10 cellular contexts compared by ENCODE assay signal in the genomic region with DNA sequence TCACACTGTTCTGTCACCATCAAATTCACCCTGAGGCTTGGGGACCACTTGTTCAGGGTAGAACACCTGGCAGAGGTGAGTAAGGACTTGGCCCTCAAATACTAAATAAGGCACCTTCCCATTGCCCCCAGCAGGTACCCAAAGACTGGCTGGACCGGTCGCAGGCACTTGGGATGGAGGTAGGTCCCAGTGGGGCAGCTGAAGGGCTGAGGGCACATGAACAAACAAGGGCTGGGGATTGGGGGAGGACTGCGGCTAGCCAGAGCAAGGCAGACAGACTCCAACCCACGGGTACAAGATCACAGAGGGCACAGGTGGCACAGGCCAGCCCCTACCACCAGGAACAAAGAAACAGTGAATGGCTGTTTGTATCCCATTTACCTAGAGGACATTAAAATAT. TPM values are rescaled to one million over a fixed set of nuclear protein-coding genes. Genes with fewer than 3 reads are reported as not detected.
DNase-seq lines count a peak whose midpoint lies in the region; ATAC-seq and TF ChIP-seq lines count a peak whose summit lies in the region.
"Had no signal": no experiment of that assay in that cellular context is flagged by ENCODE, and none has a peak within 500 bp of the region (broad histone marks: within the 10 kb centered on the region; RNA-seq: fewer than 3 reads in every experiment).

No MANE protein-coding gene starts in this region.

- H3K9me2 ChIP-seq in PC-3 (replicated peaks; ENCODE audit: low read length): no peaks in the 10 kb centered on the region

- no peak overlapping the region for H2AFZ ChIP-seq in PC-3 (ENCODE audit: low read length)

- H3K9me3 Mint-ChIP-seq in T-helper 2 cell treated with Interferon-gamma antibody and Interleukin-4, amounts not matched to agents 5 μg/mL and 100 μg/mL, for 36 hours: no peaks in the 10 kb centered on the region

- POLR2A ChIA-PET in PC-3 (lab: Charles Lee; ENCODE audit: unreplicated experiment): no interaction called here

- H3K36me3 Mint-ChIP-seq in T-helper 2 cell treated with Interferon-gamma antibody and Interleukin-4, amounts not matched to agents 5 μg/mL and 100 μg/mL, for 36 hours (ENCODE audit: low read depth): peaks cover 14% of the 10 kb centered on the region

- peaks cover 18% of the 10 kb centered on the region for H3K36me3 ChIP-seq in PC-3 (ENCODE audit: low read depth, low read length)
- H3K36me3 ChIP-seq in heart right ventricle: peaks cover 0 to 27% (median 6%) of the 10 kb centered on the region in 9 donors
- peaks cover 5 to 15% (median 12%) of the 10 kb centered on the region in 3 donors for H3K36me3 ChIP-seq in skeletal muscle tissue (ENCODE audit: control insufficient read depth in 3 of 3, insufficient read depth in 3 of 3, low read length in 3 of 3)

- peak overlapping the region; percentile 39 for H3K27ac Mint-ChIP-seq in T-helper 2 cell treated with Interferon-gamma antibody and Interleukin-4, amounts not matched to agents 5 μg/mL and 100 μg/mL, for 36 hours

- no TSS peak for BruUV-seq in PC-3 (replicated peaks; lab: Mats Ljungman, UMichigan)

- TF ChIP-seq CTCF in PC-3 (conservative IDR thresholded peaks at IDR 0.05; ENCODE audit: low read depth, low read length): no peak
- TF ChIP-seq CTCF in heart right ventricle (IDR thresholded peaks at IDR 0.05): no peak

- no peaks in the 10 kb centered on the region for H3K9me3 ChIP-seq in PC-3 (ENCODE audit: low read length)
- no peaks in the 10 kb centered on the region for H3K9me3 ChIP-seq in heart right ventricle
- no peaks in the 10 kb centered on the region for H3K9me3 ChIP-seq in skeletal muscle tissue (ENCODE audit: control insufficient read depth in 3 of 3, low read length in 3 of 3)
- H3K9me3 ChIP-seq: right lobe of liver had no signal

- CTCF ChIA-PET in PC-3 (lab: Charles Lee): interaction anchor here (0.6 kb wide), 1 partner anchor 185 kb away, joined by 7 read pairs; no protein-coding TSS in a partner anchor

- intact Hi-C loops in PC-3 (cut with micrococcal nuclease) (no loop called here), heart right ventricle (cut with DNase I) (loop anchor here in 3 of 10 donors (10.0 kb wide), 1 partner anchor 118 kb away; the partner anchor contains the start of gene NR2C2 (in 3 of the 3))

- WGBS in heart right ventricle, 2 donors: 74 to 80% methylated on average over 4 of the region's 4 CpGs

- peak overlapping the region; percentile 88 for H3K4me3 ChIP-seq in PC-3 (ENCODE audit: low read length)
- peak overlapping the region in 8 of 10 donors; percentile 70 to 97 (median 81) for H3K4me3 ChIP-seq in heart right ventricle
- H3K4me3 ChIP-seq in skeletal muscle tissue (ENCODE audit: low read length in 3 of 3): no peak overlapping the region

- H3K4me1 Mint-ChIP-seq in T-helper 2 cell treated with Interferon-gamma antibody and Interleukin-4, amounts not matched to agents 5 μg/mL and 100 μg/mL, for 36 hours (ENCODE audit: low read depth): peaks cover 18% of the 10 kb centered on the region

- H3K27me3 ChIP-seq in PC-3 (ENCODE audit: low read length): no peaks in the 10 kb centered on the region
- H3K27me3 ChIP-seq in heart right ventricle: no peaks in the 10 kb centered on the region
- no peaks in the 10 kb centered on the region for H3K27me3 ChIP-seq in skeletal muscle tissue (ENCODE audit: control insufficient read depth in 3 of 3, insufficient read depth in 3 of 3, low read length in 3 of 3)
- H3K27me3 ChIP-seq: right lobe of liver had no signal

- peak overlapping the region; percentile 77 for H3K4me2 ChIP-seq in PC-3 (ENCODE audit: low read length)

- peak overlapping the region; percentile 96 for H3K4me3 Mint-ChIP-seq in T-helper 2 cell treated with Interferon-gamma antibody and Interleukin-4, amounts not matched to agents 5 μg/mL and 100 μg/mL, for 36 hours

- peaks cover 15% of the 10 kb centered on the region for H4K20me1 ChIP-seq in PC-3 (ENCODE audit: low read length)

- H3K4me1 ChIP-seq in PC-3 (ENCODE audit: insufficient read depth, low read length): peaks cover 17% of the 10 kb centered on the region
- peaks cover 6 to 24% (median 17%) of the 10 kb centered on the region in 9 donors for H3K4me1 ChIP-seq in heart right ventricle
- peaks cover 13 to 20% (median 17%) of the 10 kb centered on the region in 3 donors for H3K4me1 ChIP-seq in skeletal muscle tissue (ENCODE audit: control insufficient read depth in 3 of 3, insufficient read depth in 3 of 3, low read length in 3 of 3)

- no peaks in the 10 kb centered on the region for H3F3A ChIP-seq in PC-3 (ENCODE audit: low read length, unreplicated experiment)

- peaks cover 51% of the 10 kb centered on the region for H3K79me2 ChIP-seq in PC-3 (ENCODE audit: low read length)

- no peaks in the 10 kb centered on the region for H3K27me3 Mint-ChIP-seq in T-helper 2 cell treated with Interferon-gamma antibody and Interleukin-4, amounts not matched to agents 5 μg/mL and 100 μg/mL, for 36 hours (ENCODE audit: low read depth)

- no peak for ATAC-seq in PC-3
- ATAC-seq in heart right ventricle: peak in 4 of 8 donors; percentile 18 to 65 (median 26)

- H3K9ac ChIP-seq in PC-3 (ENCODE audit: low read length) (no peak overlapping the region; the same call in 1 of the 2 replicates), skeletal muscle tissue (ENCODE audit: low read depth in 1 of 3, low read length in 3 of 3) (peak overlapping the region in 2 of 3 donors; percentile 92 to 98)

- DNase-seq in T-helper 2 cell treated with Interferon-gamma antibody and Interleukin-4, amounts not matched to agents 5 μg/mL and 100 μg/mL, for 36 hours (ENCODE audit: low spot score): no peak
- no peak for DNase-seq in T-helper 2 cell
- DNase-seq in PC-3: no peak
- no peak for DNase-seq in heart right ventricle
- no peak for DNase-seq in HK-2 (ENCODE audit: unreplicated experiment)
- no peak for DNase-seq in RKO (ENCODE audit: low spot score)
- DNase-seq in activated effector memory CD4-positive, alpha-beta T cell treated with Interleukin-2 at 50 U/mL for 16 hours: no peak
- DNase-seq: aorta, right lobe of liver had no signal

- no peak overlapping the region for H3K27ac ChIP-seq in PC-3 (ENCODE audit: low read length)
- H3K27ac ChIP-seq in heart right ventricle: peak overlapping the region in 7 of 10 donors; percentile 6 to 89 (median 31)
- H3K27ac ChIP-seq in skeletal muscle tissue (ENCODE audit: low read depth, low read length): no peak overlapping the region
- H3K27ac ChIP-seq: right lobe of liver had no signal

RNA-seq across cellular contexts. Expression of gene MRPS25, which starts 1.9 kb away (rescaled TPM):
- total RNA-seq in PC-3 (2014; rRNA removed) (42.9 and 46.0 TPM in 2 replicates), heart right ventricle (100 to 1,000 TPM in 4 of 10 donors, 10 to 100 TPM in 6; 64.7 to 190 (median 92.8) TPM), skeletal muscle tissue (8.4 TPM)
- polyA plus RNA-seq in heart right ventricle: 100 to 1,000 TPM; 129 to 227 TPM

RNA-seq across cellular contexts. Expression of gene RBSN, which starts 35.7 kb away (rescaled TPM):
- total RNA-seq in PC-3 (2014; rRNA removed) (18.7 and 26.8 TPM in 2 replicates), heart right ventricle (10 to 100 TPM; 17.4 to 23.8 (median 21.2) TPM), skeletal muscle tissue (30.3 TPM)
- 1 to 10 TPM; 5.5 to 6.5 TPM for polyA plus RNA-seq in heart right ventricle

Comparison
In these comparisons a context has a peak if more than half of its experiments do, and no peak if none do; other contexts are left out.
1. H3K27ac ChIP-seq: peak in heart right ventricle (7 of 10); none in PC-3 (single experiment) and skeletal muscle tissue (single experiment).
2. H3K4me3 ChIP-seq: peak in PC-3 (single experiment) and heart right ventricle (8 of 10); none in skeletal muscle tissue (0 of 3).